ENCODE assay signal across 1 cellular context in the genomic region with DNA sequence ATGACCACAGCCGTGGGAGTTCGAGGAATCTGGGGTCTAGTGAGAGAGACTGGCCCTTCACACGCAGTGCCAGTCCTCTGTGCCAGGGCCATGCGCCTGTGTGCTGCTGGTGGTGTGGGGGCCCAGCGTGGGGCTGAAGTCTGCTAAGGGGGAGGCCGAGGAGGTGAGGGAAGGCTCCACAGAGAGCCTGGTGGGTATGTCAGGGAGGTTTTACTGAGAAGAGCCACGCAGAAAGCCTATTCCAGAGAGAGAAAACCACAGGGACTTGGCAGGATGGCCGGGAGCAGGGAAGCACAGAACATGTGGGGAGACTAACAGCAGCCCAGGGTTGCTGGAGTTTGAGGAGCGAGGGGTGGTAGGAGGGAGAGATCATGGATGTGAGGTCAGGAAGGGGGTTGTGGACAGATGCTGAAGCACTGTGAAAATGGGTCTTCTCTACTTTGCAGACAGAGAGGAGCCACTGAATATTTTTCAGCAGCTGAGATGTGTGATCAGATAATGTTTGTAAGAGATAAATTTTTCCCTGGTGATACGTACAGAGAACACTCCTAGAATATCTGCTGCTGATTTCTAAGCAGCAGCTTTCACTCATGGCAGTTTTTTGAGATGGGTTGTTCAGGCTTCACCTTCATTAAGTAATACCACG.
TF ChIP-seq lines count a peak whose summit lies in the region.

No MANE protein-coding gene starts in this region.

TF ChIP-seq in IMR-90, 13 proteins besides CTCF, POLR2A, EP300 and RAD21 (continued from another document):
- TF ChIP-seq RFX5 (IDR thresholded peaks at IDR 0.05; ENCODE audit: low read depth, low read length) (no peak), BHLHE40 (IDR thresholded peaks at IDR 0.05; ENCODE audit: low read depth, low read length) (no peak), RCOR1 (IDR thresholded peaks at IDR 0.05; ENCODE audit: insufficient replicate concordance, low read length) (no peak), MXI1 (IDR thresholded peaks at IDR 0.05; ENCODE audit: borderline replicate concordance, low read depth, low read length) (no peak), NFE2L2 (IDR thresholded peaks at IDR 0.05; ENCODE audit: low read depth, low read length) (no peak)
- TF ChIP-seq, protein P1, sequence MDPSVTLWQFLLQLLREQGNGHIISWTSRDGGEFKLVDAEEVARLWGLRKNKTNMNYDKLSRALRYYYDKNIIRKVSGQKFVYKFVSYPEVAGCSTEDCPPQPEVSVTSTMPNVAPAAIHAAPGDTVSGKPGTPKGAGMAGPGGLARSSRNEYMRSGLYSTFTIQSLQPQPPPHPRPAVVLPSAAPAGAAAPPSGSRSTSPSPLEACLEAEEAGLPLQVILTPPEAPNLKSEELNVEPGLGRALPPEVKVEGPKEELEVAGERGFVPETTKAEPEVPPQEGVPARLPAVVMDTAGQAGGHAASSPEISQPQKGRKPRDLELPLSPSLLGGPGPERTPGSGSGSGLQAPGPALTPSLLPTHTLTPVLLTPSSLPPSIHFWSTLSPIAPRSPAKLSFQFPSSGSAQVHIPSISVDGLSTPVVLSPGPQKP (IDR thresholded peaks at IDR 0.05; ENCODE audit: borderline replicate concordance, low read depth, low read length) = no peak
